In the genomic region with DNA sequence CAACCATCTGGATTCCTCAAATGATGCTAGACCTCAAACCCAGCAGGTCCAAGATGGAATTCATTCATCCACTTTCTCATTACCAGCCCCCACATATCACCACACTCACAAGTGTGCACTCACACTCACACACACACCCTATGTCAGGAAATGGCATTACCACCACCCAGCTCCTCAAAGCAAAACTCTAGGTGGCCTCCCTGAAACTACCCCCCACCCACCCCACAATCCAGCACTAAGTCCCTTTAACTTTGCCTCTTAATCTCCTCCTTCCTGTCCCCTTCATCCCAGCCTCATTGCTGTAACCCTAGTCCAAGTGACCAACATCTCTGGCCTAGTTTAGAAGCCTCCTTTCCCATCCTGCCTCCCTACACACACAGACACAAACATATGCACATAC, we compare ENCODE assay signal across 24 cellular contexts.
DNase-seq lines count a peak whose midpoint lies in the region; ATAC-seq, FAIRE-seq and TF ChIP-seq lines count a peak whose summit lies in the region.
"Had no signal": no experiment of that assay in that cellular context is flagged by ENCODE, and none has a peak within 500 bp of the region (broad histone marks: within the 10 kb centered on the region; RNA-seq: fewer than 3 reads in every experiment).

No MANE protein-coding gene starts in this region.

- H3K4me3 Mint-ChIP-seq in activated naive CD4-positive, alpha-beta T cell treated with anti-CD3 and anti-CD28 coated beads, Interleukin-2, amount 10 ng/mL, durations not matched to agents 7 days and 5 days = no peak overlapping the region
- H3K4me3 Mint-ChIP-seq in T-helper 2 cell treated with Interferon-gamma antibody and Interleukin-4, amounts not matched to agents 5 μg/mL and 100 μg/mL, for 36 hours = peak overlapping the region; percentile 20
- H3K4me3 Mint-ChIP-seq: mesothelial cell of epicardium, nephron progenitor cell had no signal

- no peak for ATAC-seq in activated naive CD4-positive, alpha-beta T cell treated with anti-CD3 and anti-CD28 coated beads, Interleukin-2, amount 50 U/mL, for 72 hours
- ATAC-seq in HG03196 (IDR thresholded peaks at IDR 0.05; ENCODE audit: unreplicated experiment) = no peak
- ATAC-seq in HG03460 (IDR thresholded peaks at IDR 0.05; ENCODE audit: unreplicated experiment) = no peak
- ATAC-seq: gastroesophageal sphincter, HCT116, left ventricle myocardium superior, right cardiac atrium had no signal

- H3K4me3 ChIP-seq in bronchial epithelial cell (ENCODE audit: low read depth, low read length) = no peak overlapping the region
- H3K4me3 ChIP-seq: colonic mucosa, gastroesophageal sphincter, PC-9 had no signal

- no peaks in the 10 kb centered on the region for H3K27me3 ChIP-seq in bronchial epithelial cell (ENCODE audit: control insufficient read depth, insufficient read depth, low read length)
- H3K27me3 ChIP-seq: colonic mucosa, gastroesophageal sphincter had no signal

- H3K9me3 Mint-ChIP-seq in activated naive CD4-positive, alpha-beta T cell treated with anti-CD3 and anti-CD28 coated beads, Interleukin-2, amount 10 ng/mL, durations not matched to agents 7 days and 5 days = no peaks in the 10 kb centered on the region
- peaks cover 0 to 10% of the 10 kb centered on the region in 2 donors for H3K9me3 Mint-ChIP-seq in activated naive CD4-positive, alpha-beta T cell treated with anti-CD3 and anti-CD28 coated beads, Interleukin-2, amount 50 U/mL, for 72 hours
- no peaks in the 10 kb centered on the region for H3K9me3 Mint-ChIP-seq in T-helper 2 cell treated with Interferon-gamma antibody and Interleukin-4, amounts not matched to agents 5 μg/mL and 100 μg/mL, for 36 hours
- H3K9me3 Mint-ChIP-seq: mesothelial cell of epicardium had no signal

- peak; percentile 62 for FAIRE-seq in bronchial epithelial cell (lab: Jason Lieb, UNC)
- FAIRE-seq: islet of Langerhans had no signal

- H3K36me3 ChIP-seq in bronchial epithelial cell (ENCODE audit: control insufficient read depth, insufficient read depth, low read length) = no peaks in the 10 kb centered on the region
- H3K36me3 ChIP-seq: colonic mucosa, gastroesophageal sphincter had no signal

- peak; percentile 22 for DNase-seq in activated naive CD4-positive, alpha-beta T cell treated with anti-CD3 and anti-CD28 coated beads, Interleukin-2, amount 10 ng/mL, durations not matched to agents 7 days and 5 days
- no peak for DNase-seq in activated naive CD4-positive, alpha-beta T cell treated with anti-CD3 and anti-CD28 coated beads, Interleukin-2, amount 50 U/mL, for 72 hours (ENCODE audit: low spot score in 2 of 2)
- no peak for DNase-seq in T-helper 2 cell treated with Interferon-gamma antibody and Interleukin-4, amounts not matched to agents 5 μg/mL and 100 μg/mL, for 36 hours (ENCODE audit: low spot score)
- no peak for DNase-seq in bronchial epithelial cell (ENCODE audit: low read depth)
- no peak for DNase-seq in effector CD4-positive, alpha-beta T cell
- DNase-seq: C1 segment of cervical spinal cord; colonic mucosa; GF-D8; left ventricle myocardium superior; NCI-H1048; NCI-H2029; NCI-H345; NCI-H82; nephron progenitor cell; right cardiac atrium; SHP77 treated with DMSO at 0.1 percent for 48 hours; stimulated activated CD4-positive, alpha-beta T cell treated with anti-CD3 and anti-CD28 coated beads, Interleukin-12 subunit alpha, Interleukin-12 subunit beta, amount 100 ng/mL, for 4 hours had no signal

- H3K36me3 Mint-ChIP-seq in activated naive CD4-positive, alpha-beta T cell treated with anti-CD3 and anti-CD28 coated beads, Interleukin-2, amount 10 ng/mL, durations not matched to agents 7 days and 5 days = no peaks in the 10 kb centered on the region
- peaks cover 0 to 11% of the 10 kb centered on the region in 2 donors for H3K36me3 Mint-ChIP-seq in activated naive CD4-positive, alpha-beta T cell treated with anti-CD3 and anti-CD28 coated beads, Interleukin-2, amount 50 U/mL, for 72 hours
- H3K36me3 Mint-ChIP-seq in T-helper 2 cell treated with Interferon-gamma antibody and Interleukin-4, amounts not matched to agents 5 μg/mL and 100 μg/mL, for 36 hours (ENCODE audit: low read depth) = no peaks in the 10 kb centered on the region
- H3K36me3 Mint-ChIP-seq: mesothelial cell of epicardium had no signal

- H3K4me1 Mint-ChIP-seq in activated naive CD4-positive, alpha-beta T cell treated with anti-CD3 and anti-CD28 coated beads, Interleukin-2, amount 10 ng/mL, durations not matched to agents 7 days and 5 days = peaks cover 36% of the 10 kb centered on the region
- H3K4me1 Mint-ChIP-seq in T-helper 2 cell treated with Interferon-gamma antibody and Interleukin-4, amounts not matched to agents 5 μg/mL and 100 μg/mL, for 36 hours (ENCODE audit: low read depth) = peaks cover 34% of the 10 kb centered on the region
- H3K4me1 Mint-ChIP-seq: nephron progenitor cell had no signal

- H3K27me3 Mint-ChIP-seq in activated naive CD4-positive, alpha-beta T cell treated with anti-CD3 and anti-CD28 coated beads, Interleukin-2, amount 10 ng/mL, durations not matched to agents 7 days and 5 days = no peaks in the 10 kb centered on the region
- H3K27me3 Mint-ChIP-seq in T-helper 2 cell treated with Interferon-gamma antibody and Interleukin-4, amounts not matched to agents 5 μg/mL and 100 μg/mL, for 36 hours (ENCODE audit: low read depth) = no peaks in the 10 kb centered on the region

- TF ChIP-seq CTCF in bronchial epithelial cell (IDR thresholded peaks at IDR 0.05; ENCODE audit: insufficient read depth, low read length, severe bottlenecking) = no peak

- peak overlapping the region; percentile 95 for H3K27ac Mint-ChIP-seq in activated naive CD4-positive, alpha-beta T cell treated with anti-CD3 and anti-CD28 coated beads, Interleukin-2, amount 10 ng/mL, durations not matched to agents 7 days and 5 days
- H3K27ac Mint-ChIP-seq in activated naive CD4-positive, alpha-beta T cell treated with anti-CD3 and anti-CD28 coated beads, Interleukin-2, amount 50 U/mL, for 72 hours = peak overlapping the region in 1 of 2 donors; percentile 88
- H3K27ac Mint-ChIP-seq in T-helper 2 cell treated with Interferon-gamma antibody and Interleukin-4, amounts not matched to agents 5 μg/mL and 100 μg/mL, for 36 hours = peak overlapping the region; percentile 49
- H3K27ac Mint-ChIP-seq: mesothelial cell of epicardium, nephron progenitor cell had no signal

- CTCF ChIA-PET in activated naive CD4-positive, alpha-beta T cell treated with anti-CD3 and anti-CD28 coated beads, Interleukin-2, amount 10 ng/mL, durations not matched to agents 7 days and 5 days (lab: Charles Lee) = interaction anchor here (0.6 to 3.6 kb wide), 15 partner anchors 24 to 387 kb away, joined by 3 to 49 read pairs (median 8); no protein-coding TSS in a partner anchor
